ENCODE assay signal across 29 cellular contexts in genomic region chr7:11754123-11754522, GRCh38.
DNase-seq lines count a peak whose midpoint lies in the region; ATAC-seq, FAIRE-seq and TF ChIP-seq lines count a peak whose summit lies in the region.
"Had no signal": no experiment of that assay in that cellular context is flagged by ENCODE, and none has a peak within 500 bp of the region (broad histone marks: within the 10 kb centered on the region; RNA-seq: fewer than 3 reads in every experiment).

No MANE protein-coding gene starts in this region.

- H3K36me3 ChIP-seq in SJCRH30 (no peaks in the 10 kb centered on the region), BE2C (no peaks in the 10 kb centered on the region)
- H3K36me3 ChIP-seq: BLaER1, breast epithelium, HAP-1, WERI-Rb-1 had no signal

- ATAC-seq in GM19395 (IDR thresholded peaks at IDR 0.05; ENCODE audit: unreplicated experiment) = peak; percentile 49
- ATAC-seq in HG03469 (IDR thresholded peaks at IDR 0.05; ENCODE audit: unreplicated experiment) = peak; percentile 74
- ATAC-seq in HG03025 (IDR thresholded peaks at IDR 0.05; ENCODE audit: low FRiP score, unreplicated experiment) = no peak
- ATAC-seq: stimulated activated naive B cell treated with anti-CD40 and anti-IgM and Interleukin-4, amounts not matched to agents 10 μg/mL and 1 μg/mL and 100 μg/mL, for 72 hours had no signal

- H3K27ac ChIP-seq in SJCRH30 = peak overlapping the region; percentile 42; the same call in 1 of the 2 replicates
- H3K27ac ChIP-seq: BLaER1, breast epithelium, parathyroid adenoma, skin epidermis, WERI-Rb-1 had no signal

- peaks cover 14% of the 10 kb centered on the region for H3K4me1 ChIP-seq in SJCRH30
- peaks cover 34% of the 10 kb centered on the region for H3K4me1 ChIP-seq in BE2C
- H3K4me1 ChIP-seq: BLaER1, breast epithelium had no signal

- H3K9me3 ChIP-seq in SJCRH30 (replicated peaks) = no peaks in the 10 kb centered on the region
- H3K9me3 ChIP-seq in BE2C = peaks cover 2% of the 10 kb centered on the region; the same call in 1 of the 2 replicates
- H3K9me3 ChIP-seq: BLaER1, breast epithelium, HAP-1 had no signal

- TF ChIP-seq POLR2A in GM12891 (IDR thresholded peaks at IDR 0.05; ENCODE audit: low read depth, low read length) = no peak

- FAIRE-seq in GM12891 (lab: Jason Lieb, UNC) = no peak
- FAIRE-seq: frontal cortex had no signal

- TF ChIP-seq CTCF in BE2C (IDR thresholded peaks at IDR 0.05; ENCODE audit: low read depth, low read length) = no peak

- H3K27me3 ChIP-seq in SJCRH30 (no peaks in the 10 kb centered on the region), BE2C (no peaks in the 10 kb centered on the region)
- H3K27me3 ChIP-seq: BLaER1, breast epithelium had no signal

- H3K4me3 ChIP-seq in SJCRH30 (no peak overlapping the region), BE2C (ENCODE audit: low read depth, low read length) (no peak overlapping the region)
- H3K4me3 ChIP-seq: BLaER1, breast epithelium, HAP-1, skin epidermis had no signal

- DNase-seq in GM12891 (ENCODE audit: insufficient read length, low spot score) (no peak), SJCRH30 (no peak), NCI-H510A treated with DMSO at 0.1 percent for 48 hours (lab: John Stamatoyannopoulos, UW) (no peak), BE2C (no peak)
- DNase-seq: activated CD4-positive, alpha-beta T cell treated with anti-CD3 and anti-CD28 coated beads for 48 hours; activated CD8-positive, alpha-beta memory T cell treated with anti-CD3 and anti-CD28 coated beads for 24 hours; activated effector memory CD4-positive, alpha-beta T cell treated with Interleukin-2 at 50 U/mL for 16 hours; activated naive CD8-positive, alpha-beta T cell treated with anti-CD3 and anti-CD28 coated beads for 36 hours; activated T-cell treated with anti-CD3 and anti-CD28 coated beads, Interleukin-2, amount 50 U/mL, for 1 hour; anterior cingulate cortex; DMS153; kidney; NCI-H1048; NCI-H1694; NCI-H2171; NK-92 treated with Interleukin-12 subunit alpha and Interleukin-12 subunit beta, amount 100 ng/mL, for 24 hours; retina; stimulated activated naive B cell treated with anti-CD40 and anti-IgM and Interleukin-4, amounts not matched to agents 10 μg/mL and 1 μg/mL and 100 μg/mL, for 72 hours; T1000 had no signal

TF ChIP-seq in GM12891, 5 proteins besides CTCF, POLR2A, EP300 and RAD21:
- TF ChIP-seq TAF1 (IDR thresholded peaks at IDR 0.05; ENCODE audit: low read depth, low read length) = no peak
- TF ChIP-seq POU2F2 (IDR thresholded peaks at IDR 0.05; ENCODE audit: low read depth, low read length) = no peak
- no peak for TF ChIP-seq PAX5 (IDR thresholded peaks at IDR 0.05; ENCODE audit: insufficient read depth, low read length, severe bottlenecking)
- TF ChIP-seq POLR2AphosphoS5 (IDR thresholded peaks at IDR 0.05; ENCODE audit: low read depth, low read length) = no peak
- 0 out of 2 replicates have a peak, but pooled peaks have one; percentile 5 for TF ChIP-seq SPI1 (IDR thresholded peaks at IDR 0.05; ENCODE audit: low read depth, low read length)
TF ChIP-seq in GM12891: peak in this region for 1.
